12 cellular contexts compared by ENCODE assay signal in genomic region chr2:236663671-236664101, GRCh38.
DNase-seq lines count a peak whose midpoint lies in the region; ATAC-seq and TF ChIP-seq lines count a peak whose summit lies in the region.
"Had no signal": no experiment of that assay in that cellular context is flagged by ENCODE, and none has a peak within 500 bp of the region (broad histone marks: within the 10 kb centered on the region; RNA-seq: fewer than 3 reads in every experiment).

No MANE protein-coding gene starts in this region.

- H3K4me1 ChIP-seq in sigmoid colon: peaks cover 0 to 53% (median 49%) of the 10 kb centered on the region in 4 donors
- H3K4me1 ChIP-seq: prostate gland had no signal

- no peak for TF ChIP-seq CTCF in sigmoid colon (IDR thresholded peaks at IDR 0.05)

- H3K4me3 ChIP-seq in sigmoid colon: no peak overlapping the region
- H3K4me3 ChIP-seq: BLaER1, prostate gland had no signal

- H3K27me3 ChIP-seq in sigmoid colon: no peaks in the 10 kb centered on the region
- H3K27me3 ChIP-seq: BLaER1 had no signal

- H3K36me3 ChIP-seq in sigmoid colon: no peaks in the 10 kb centered on the region
- H3K36me3 ChIP-seq: BLaER1, prostate gland had no signal

- WGBS in sigmoid colon, 2 donors: 71 to 83% methylated on average over 11 of the region's 11 CpGs

- peak; percentile 92 for DNase-seq in AG20443 (ENCODE audit: low spot score)
- peak; percentile 37 for DNase-seq in amniotic epithelial cell (ENCODE audit: low read depth)
- peak; percentile 62 for DNase-seq in Right ventricle myocardium superior
- DNase-seq in sigmoid colon: peak; percentile 79
- DNase-seq in central memory CD4-positive, alpha-beta T cell: no peak
- DNase-seq in NCI-H69 (lab: John Stamatoyannopoulos, UW): no peak
- DNase-seq in SK-N-DZ (ENCODE audit: low spot score): no peak
- DNase-seq: activated naive CD8-positive, alpha-beta T cell treated with anti-CD3 and anti-CD28 coated beads, Interleukin-2, amount 10 ng/mL, durations not matched to agents 7 days and 5 days; NCI-H748 treated with DMSO at 0.1 percent for 48 hours had no signal

- H3K9me3 ChIP-seq in sigmoid colon: peaks cover 0 to 6% (median 0%) of the 10 kb centered on the region in 4 donors
- H3K9me3 ChIP-seq: prostate gland had no signal

- TF ChIP-seq POLR2A in sigmoid colon (IDR thresholded peaks at IDR 0.05): no peak

- intact Hi-C loops in Right ventricle myocardium superior (cut with DNase I) (no loop called here), sigmoid colon (cut with DNase I) (loop anchor here (5.0 kb wide), 1 partner anchor 96 kb away; the partner anchor contains the start of gene ACKR3)

- ATAC-seq in Right ventricle myocardium superior (ENCODE audit: poor library complexity): peak; percentile 65
- no peak for ATAC-seq in GM21390 (IDR thresholded peaks at IDR 0.05; ENCODE audit: unreplicated experiment)

- H3K27ac ChIP-seq in sigmoid colon: peak overlapping the region; percentile 61 to 82 (median 76)
- H3K27ac ChIP-seq: BLaER1 had no signal

- TF ChIP-seq EP300 in sigmoid colon (IDR thresholded peaks at IDR 0.05): no peak

Comparison
In these comparisons a context has a peak if more than half of its experiments do, and no peak if none do; other contexts are left out.
1. DNase-seq: peak in AG20443 (single experiment), amniotic epithelial cell (single experiment), Right ventricle myocardium superior (single experiment) and sigmoid colon (single experiment); none in central memory CD4-positive, alpha-beta T cell (single experiment), NCI-H69 (single experiment) and SK-N-DZ (single experiment).